Comparison of ENCODE assay signal across 27 cellular contexts in genomic region chr2:92073815-92074548, GRCh38.
DNase-seq lines count a peak whose midpoint lies in the region; ATAC-seq, FAIRE-seq and TF ChIP-seq lines count a peak whose summit lies in the region.
"Had no signal": no experiment of that assay in that cellular context is flagged by ENCODE, and none has a peak within 500 bp of the region (broad histone marks: within the 10 kb centered on the region; RNA-seq: fewer than 3 reads in every experiment).

No MANE protein-coding gene starts in this region.

- H3K79me1 ChIP-seq in trophoblast cell (ENCODE audit: low read length): no peaks in the 10 kb centered on the region

- intact Hi-C loops in Right ventricle myocardium superior (cut with DNase I) (no loop called here), kidney (cut with DNase I) (no loop called here)

- no peak overlapping the region for H4K91ac ChIP-seq in trophoblast cell (ENCODE audit: low read depth, low read length)

- ATAC-seq in Right ventricle myocardium superior (ENCODE audit: poor library complexity): no peak
- no peak for ATAC-seq in GM18868 (IDR thresholded peaks at IDR 0.05; ENCODE audit: unreplicated experiment)
- ATAC-seq: activated CD8-positive, alpha-beta T cell treated with anti-CD3 and anti-CD28 coated beads for 36 hours; activated naive CD4-positive, alpha-beta T cell treated with anti-CD3 and anti-CD28 coated beads, Interleukin-2, amount 50 U/mL, for 72 hours; CD8-positive, alpha-beta T cell; HCT116; left lobe of liver; psoas muscle; stimulated activated effector memory CD8-positive, alpha-beta T cell treated with anti-CD3 and anti-CD28 coated beads, Interleukin-12 subunit alpha, Interleukin-12 subunit beta, amount 100 ng/mL, for 72 hours had no signal

- H4K12ac ChIP-seq in trophoblast cell (ENCODE audit: low read depth, low read length): peak overlapping the region; percentile 62

- no peak overlapping the region for H3K14ac ChIP-seq in trophoblast cell (ENCODE audit: low read length)

- no peak overlapping the region for H4K8ac ChIP-seq in trophoblast cell (ENCODE audit: low read depth, low read length)

- H2AK5ac ChIP-seq in trophoblast cell (ENCODE audit: low read length): no peak overlapping the region

- no peak overlapping the region for H3K4ac ChIP-seq in trophoblast cell (ENCODE audit: low read depth, low read length)

- no peak overlapping the region for H3K18ac ChIP-seq in trophoblast cell (ENCODE audit: low read length)

- DNase-seq in Right ventricle myocardium superior (peak; percentile 22), right atrium auricular region (ENCODE audit: low spot score) (no peak), kidney (peak; percentile 52), trophoblast cell (peak in 1 of 2 donors; percentile 1), COR-L47 (lab: John Stamatoyannopoulos, UW) (no peak), NCI-H1048 (lab: John Stamatoyannopoulos, UW) (no peak), NCI-H1694 treated with DMSO at 0.1 percent for 48 hours (lab: John Stamatoyannopoulos, UW) (no peak)
- DNase-seq: activated CD8-positive, alpha-beta T cell treated with anti-CD3 and anti-CD28 coated beads for 36 hours; CD8-positive, alpha-beta T cell; DMS153; effector CD4-positive, alpha-beta T cell; hypothalamus; MV-4-11; naive B cell; NCI-H1436 treated with DMSO at 0.1 percent for 48 hours; NCI-H2107; NCI-H345; T-helper 9 cell had no signal

- no peaks in the 10 kb centered on the region for H3K4me1 ChIP-seq in right atrium auricular region
- H3K4me1 ChIP-seq in kidney (ENCODE audit: control insufficient read depth in 1 of 2, insufficient read depth in 1 of 2, low read depth in 1 of 2, low read length in 2 of 2): no peaks in the 10 kb centered on the region
- no peaks in the 10 kb centered on the region for H3K4me1 ChIP-seq in trophoblast cell (ENCODE audit: control insufficient read depth in 1 of 2, insufficient read depth in 2 of 2, low read length in 2 of 2)
- H3K4me1 ChIP-seq: Peyer's patch, psoas muscle, upper lobe of left lung had no signal

- no peak overlapping the region for H2BK120ac ChIP-seq in trophoblast cell (ENCODE audit: insufficient read depth, low read length, poor library complexity)

- no peak overlapping the region for H3K4me2 ChIP-seq in trophoblast cell (ENCODE audit: low read length)

- H3K9ac ChIP-seq in kidney (ENCODE audit: low read length in 2 of 2) (no peak overlapping the region), trophoblast cell (ENCODE audit: low read length) (no peak overlapping the region)

- WGBS in trophoblast cell (ENCODE audit: extremely low coverage, insufficient coverage, insufficient read length): no CpG with 5 or more reads among the region's 45 CpGs

- FAIRE-seq in kidney (lab: Jason Lieb, UNC): no peak

- H3K27me3 ChIP-seq in right atrium auricular region: no peaks in the 10 kb centered on the region
- no peaks in the 10 kb centered on the region for H3K27me3 ChIP-seq in trophoblast cell (ENCODE audit: insufficient read depth, low read length)
- H3K27me3 ChIP-seq: neutrophil, Peyer's patch, upper lobe of left lung had no signal

- no peak overlapping the region for H2BK12ac ChIP-seq in trophoblast cell (ENCODE audit: low read length)

- H2BK5ac ChIP-seq in trophoblast cell (ENCODE audit: low read depth, low read length, poor library complexity): no peak overlapping the region

- no peak overlapping the region for H3K23ac ChIP-seq in trophoblast cell (ENCODE audit: low read length)

- H3K27ac ChIP-seq in right atrium auricular region (no peak overlapping the region), kidney (ENCODE audit: low read depth in 2 of 2, low read length in 2 of 2) (no peak overlapping the region), trophoblast cell (ENCODE audit: low read depth, low read length) (no peak overlapping the region)
- H3K27ac ChIP-seq: neutrophil, Peyer's patch, psoas muscle, upper lobe of left lung had no signal

- no peak overlapping the region for H3K4me3 ChIP-seq in right atrium auricular region
- no peak overlapping the region for H3K4me3 ChIP-seq in kidney (ENCODE audit: low read length in 2 of 2)
- no peak overlapping the region for H3K4me3 ChIP-seq in trophoblast cell (ENCODE audit: low read depth, low read length)
- H3K4me3 ChIP-seq: Peyer's patch, psoas muscle, upper lobe of left lung had no signal

- TF ChIP-seq CTCF in right atrium auricular region (IDR thresholded peaks at IDR 0.05): no peak
- TF ChIP-seq CTCF in kidney (IDR thresholded peaks at IDR 0.05; ENCODE audit: borderline replicate concordance, extremely low read depth, insufficient read depth): no peak

- no peak overlapping the region for H2AFZ ChIP-seq in trophoblast cell (ENCODE audit: insufficient read depth, low read length, poor library complexity)

- H3K36me3 ChIP-seq in right atrium auricular region (no peaks in the 10 kb centered on the region), kidney (ENCODE audit: control insufficient read depth in 1 of 2, insufficient read depth in 2 of 2, low read length in 2 of 2) (no peaks in the 10 kb centered on the region), trophoblast cell (ENCODE audit: control insufficient read depth in 1 of 2, insufficient read depth in 2 of 2, low read length in 2 of 2) (no peaks in the 10 kb centered on the region)
- H3K36me3 ChIP-seq: neutrophil, Peyer's patch, upper lobe of left lung had no signal

- no peaks in the 10 kb centered on the region for H3K9me3 ChIP-seq in right atrium auricular region
- H3K9me3 ChIP-seq in kidney (ENCODE audit: control insufficient read depth in 1 of 2, low read length in 2 of 2): no peaks in the 10 kb centered on the region
- H3K9me3 ChIP-seq in trophoblast cell (ENCODE audit: insufficient read depth, low read depth, low read length): peaks cover 22% of the 10 kb centered on the region
- H3K9me3 ChIP-seq: neutrophil, psoas muscle had no signal

- H3K79me2 ChIP-seq in trophoblast cell (ENCODE audit: control insufficient read depth, insufficient read depth, low read length, poor library complexity): no peaks in the 10 kb centered on the region

Comparison
In these comparisons a context has a peak if more than half of its experiments do, and no peak if none do; other contexts are left out.
1. DNase-seq: peak in Right ventricle myocardium superior (single experiment) and kidney (single experiment); none in right atrium auricular region (single experiment), COR-L47 (single experiment), NCI-H1048 (single experiment) and NCI-H1694 treated with DMSO at 0.1 percent for 48 hours (single experiment).